ENCODE assay signal across 2 cellular contexts in the genomic region with DNA sequence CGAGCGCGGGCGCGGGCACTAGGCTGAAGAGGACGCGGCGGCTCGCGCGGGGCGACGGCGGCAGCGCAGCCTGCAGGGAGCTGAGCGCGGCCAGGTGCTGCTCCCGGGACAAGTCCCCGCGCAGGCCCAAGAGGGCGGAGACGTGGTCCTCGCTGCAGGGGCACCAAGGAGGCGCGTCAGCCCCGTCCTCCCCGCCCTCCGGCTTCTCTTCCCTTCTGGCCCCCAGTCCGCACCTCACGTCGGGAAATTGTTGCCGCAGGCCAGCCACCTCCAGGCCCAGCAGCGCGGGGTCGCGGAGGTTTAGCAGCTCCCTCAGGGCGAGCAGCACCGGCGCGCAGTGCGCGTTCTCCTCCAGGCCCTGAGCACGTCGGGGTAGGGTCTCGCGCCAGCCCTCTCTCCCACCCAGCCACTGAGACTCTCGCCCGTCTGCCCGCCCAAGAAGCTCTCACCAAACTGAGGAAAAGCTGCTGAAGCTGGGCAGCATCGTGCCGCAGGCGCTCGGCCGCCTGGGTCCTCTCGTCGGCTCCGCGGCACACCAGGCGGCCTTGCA.
TF ChIP-seq lines count a peak whose summit lies in the region.

No MANE protein-coding gene starts in this region.

TF ChIP-seq in endothelial cell of umbilical vein, 7 proteins besides CTCF, POLR2A, EP300 and RAD21:
- TF ChIP-seq EZH2 (IDR thresholded peaks at IDR 0.05; ENCODE audit: borderline replicate concordance, low read depth, low read length, severe bottlenecking) = peak; percentile 30
- TF ChIP-seq JUN (IDR thresholded peaks at IDR 0.05; ENCODE audit: borderline replicate concordance, insufficient read depth, insufficient read length, low read depth) = no peak
- TF ChIP-seq, protein P1, sequence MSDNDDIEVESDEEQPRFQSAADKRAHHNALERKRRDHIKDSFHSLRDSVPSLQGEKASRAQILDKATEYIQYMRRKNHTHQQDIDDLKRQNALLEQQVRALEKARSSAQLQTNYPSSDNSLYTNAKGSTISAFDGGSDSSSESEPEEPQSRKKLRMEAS (IDR thresholded peaks at IDR 0.05; ENCODE audit: insufficient read depth, insufficient read length) = no peak

TF ChIP-seq in neural cell, 6 proteins besides CTCF, POLR2A, EP300 and RAD21:
- peak; percentile 7 for TF ChIP-seq SMC3 (conservative IDR thresholded peaks at IDR 0.05; ENCODE audit: poor library complexity)
- peak; percentile 31 for TF ChIP-seq MXI1 (conservative IDR thresholded peaks at IDR 0.05; ENCODE audit: poor library complexity, severe bottlenecking)
- no peak for TF ChIP-seq POLR2AphosphoS5 (IDR thresholded peaks at IDR 0.05)
